8 cellular contexts compared by ENCODE assay signal in the genomic region with DNA sequence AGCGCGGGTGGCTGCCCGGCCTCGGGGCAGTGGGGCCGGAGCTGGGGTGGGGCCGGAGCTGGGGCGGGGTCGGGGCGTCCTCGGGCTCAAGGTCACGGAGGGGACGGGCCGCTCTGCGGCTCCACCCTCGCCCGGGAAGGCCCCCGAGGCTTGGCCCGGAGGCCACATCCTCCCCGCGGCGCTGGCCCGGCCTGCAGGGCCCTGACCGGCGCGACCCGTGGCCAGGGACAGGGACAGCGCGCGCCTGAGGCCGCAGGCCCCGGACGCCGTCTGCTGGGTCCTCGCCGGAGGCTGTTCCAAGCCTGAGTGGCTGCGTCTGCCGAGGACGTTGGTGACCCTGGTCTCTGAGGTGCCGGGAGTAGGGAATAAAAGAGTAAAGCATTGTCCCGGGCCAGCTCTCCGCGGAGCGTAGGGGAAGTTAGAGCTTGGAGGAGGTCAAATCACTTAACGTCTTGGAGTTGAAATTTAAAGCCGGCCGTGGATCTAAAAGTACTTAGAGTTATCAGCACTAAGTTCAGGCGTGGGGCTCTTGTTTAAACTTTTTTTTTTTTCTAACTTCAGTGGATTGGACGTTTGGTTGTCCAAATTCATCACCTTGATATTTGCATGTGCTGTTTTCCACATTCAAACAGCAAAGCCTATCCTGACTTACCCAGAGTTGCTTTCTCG. TPM values are rescaled to one million over a fixed set of nuclear protein-coding genes. Genes with fewer than 3 reads are reported as not detected.
A peak's percentile ranks its signal among the peaks of the same experiment; 100 is the strongest.
DNase-seq lines count a peak whose midpoint lies in the region; ATAC-seq and TF ChIP-seq lines count a peak whose summit lies in the region.

No MANE protein-coding gene starts in this region.

- no peaks in the 10 kb centered on the region for H3K36me3 ChIP-seq in kidney epithelial cell (ENCODE audit: control insufficient read depth, insufficient read depth, low read length)

- peak; percentile 66 for ATAC-seq in GM21825 (IDR thresholded peaks at IDR 0.05; ENCODE audit: unreplicated experiment)
- ATAC-seq in central memory CD8-positive, alpha-beta T cell (replicated peaks; ENCODE audit: extremely low read depth, poor library complexity, severe bottlenecking) = peak; percentile 42

- H3K9me3 Mint-ChIP-seq in central memory CD8-positive, alpha-beta T cell = no peaks in the 10 kb centered on the region

- H3K27me3 ChIP-seq in kidney epithelial cell (ENCODE audit: control insufficient read depth, insufficient read depth, low read length) = no peaks in the 10 kb centered on the region

- H3K27me3 Mint-ChIP-seq in central memory CD8-positive, alpha-beta T cell = no peaks in the 10 kb centered on the region

- H3K4me3 Mint-ChIP-seq in central memory CD8-positive, alpha-beta T cell = peak overlapping the region; percentile 70

- H3K4me3 ChIP-seq in kidney epithelial cell (ENCODE audit: low read depth, low read length) = peak overlapping the region; percentile 65

- TF ChIP-seq CTCF in GM10266 (IDR thresholded peaks at IDR 0.05; ENCODE audit: control insufficient read depth, insufficient read depth, low read depth, missing control alignments) (no peak), kidney epithelial cell (IDR thresholded peaks at IDR 0.05; ENCODE audit: insufficient read depth, low read length, poor library complexity, severe bottlenecking) (no peak)

- peak overlapping the region; percentile 69 for H3K27ac Mint-ChIP-seq in central memory CD8-positive, alpha-beta T cell (ENCODE audit: low read depth)

- DNase-seq in GM10266 (ENCODE audit: extremely low spot score) = peak; percentile 90
- peak; percentile 39 for DNase-seq in KG1 (lab: John Stamatoyannopoulos, UW)
- peak; percentile 58 for DNase-seq in T1000 (lab: John Stamatoyannopoulos, UW)
- DNase-seq in central memory CD8-positive, alpha-beta T cell (ENCODE audit: low spot score in 2 of 2) = peak; percentile 20 to 23
- no peak for DNase-seq in kidney epithelial cell (ENCODE audit: low read depth)
- DNase-seq in stimulated activated CD4-positive, alpha-beta T cell treated with anti-CD3 and anti-CD28 coated beads, Interleukin-15, amount 100 ng/mL, for 48 hours (ENCODE audit: low read depth in 2 of 2) = peak; percentile 7 to 23
- no peak for DNase-seq in DMS153 (lab: John Stamatoyannopoulos, UW)

- H3K36me3 Mint-ChIP-seq in central memory CD8-positive, alpha-beta T cell (ENCODE audit: insufficient read depth) = peaks cover 14% of the 10 kb centered on the region

- peaks cover 24% of the 10 kb centered on the region for H3K4me1 Mint-ChIP-seq in central memory CD8-positive, alpha-beta T cell

RNA-seq across cellular contexts. Expression of gene NIPSNAP2, which starts 0.6 kb away (rescaled TPM):
- total RNA-seq in kidney epithelial cell = 66.3 and 75.0 TPM in 2 replicates

RNA-seq across cellular contexts. Expression of gene MRPS17, which starts 13.3 kb away (rescaled TPM):
- total RNA-seq in kidney epithelial cell = 12.9 and 15.5 TPM in 2 replicates

Comparison
In these comparisons a context has a peak if more than half of its experiments do, and no peak if none do; other contexts are left out.
1. DNase-seq: peak in GM10266 (single experiment), KG1 (single experiment), T1000 (single experiment), central memory CD8-positive, alpha-beta T cell (2 of 2) and stimulated activated CD4-positive, alpha-beta T cell treated with anti-CD3 and anti-CD28 coated beads, Interleukin-15, amount 100 ng/mL, for 48 hours (2 of 2); none in kidney epithelial cell (single experiment) and DMS153 (single experiment).